Comparison of ENCODE assay signal across 9 cellular contexts in genomic region chr3:44132593-44132992, GRCh38.
"Had no signal": no experiment of that assay in that cellular context is flagged by ENCODE, and none has a peak within 500 bp of the region (broad histone marks: within the 10 kb centered on the region; RNA-seq: fewer than 3 reads in every experiment).

No MANE protein-coding gene starts in this region.

- H3K9me3 ChIP-seq: HAP-1 had no signal

- H3K36me3 Mint-ChIP-seq: IgD-negative memory B cell had no signal

- H3K4me3 Mint-ChIP-seq: HFFc6, IgD-negative memory B cell had no signal

- H3K4me1 ChIP-seq: HAP-1 had no signal

- H3K9me3 Mint-ChIP-seq: HFFc6, IgD-negative memory B cell had no signal

- H3K36me3 ChIP-seq: HAP-1 had no signal

- H3K4me3 ChIP-seq: GM23248, HAP-1 had no signal

- H2AFZ ChIP-seq: GM23248 had no signal

- H3K27ac Mint-ChIP-seq: HFFc6, IgD-negative memory B cell had no signal

- H3K27ac ChIP-seq: GM23248, HL-60 had no signal

- H3K9ac ChIP-seq: GM23248 had no signal

- ATAC-seq: HCT116 had no signal

- DNase-seq: GOT3, H7, HFFc6, KG1 had no signal
